Comparison of ENCODE assay signal across 19 cellular contexts in genomic region chr20:63487116-63487764, GRCh38. TPM values are rescaled to one million over a fixed set of nuclear protein-coding genes. Genes with fewer than 3 reads are reported as not detected.
DNase-seq lines count a peak whose midpoint lies in the region; ATAC-seq and TF ChIP-seq lines count a peak whose summit lies in the region.
"Had no signal": no experiment of that assay in that cellular context is flagged by ENCODE, and none has a peak within 500 bp of the region (broad histone marks: within the 10 kb centered on the region; RNA-seq: fewer than 3 reads in every experiment).

No MANE protein-coding gene starts in this region.

- peaks cover 2% of the 10 kb centered on the region for H3K9me3 Mint-ChIP-seq in endodermal cell
- peaks cover 4% of the 10 kb centered on the region for H3K9me3 Mint-ChIP-seq in nephron
- H3K9me3 Mint-ChIP-seq: CD8-positive, alpha-beta memory T cell had no signal

- no peak for TF ChIP-seq EP300 in transverse colon (IDR thresholded peaks at IDR 0.05; ENCODE audit: low read depth)
- no peak for TF ChIP-seq EP300 in stomach (IDR thresholded peaks at IDR 0.05)

- H3K4me3 Mint-ChIP-seq in endodermal cell (peak overlapping the region; percentile 28), nephron (peak overlapping the region in 2 of 3 experiments; percentile 34 to 53)
- H3K4me3 Mint-ChIP-seq: HFFc6 had no signal

- intact Hi-C loops in right cardiac atrium (cut with DNase I), result no loop called here
- intact Hi-C loops in heart right ventricle (cut with DNase I), result no loop called here
- intact Hi-C loops in transverse colon (cut with DNase I; ENCODE audit: low total_unique reads), result no loop called here
- intact Hi-C loops in stomach (cut with DNase I; ENCODE audit: low total_unique reads), result no loop called here

- 63% methylated on average over 14 of the region's 14 CpGs for WGBS in right cardiac atrium
- WGBS in heart right ventricle, 2 donors, result 57 to 69% methylated on average over 14 of the region's 14 CpGs
- 67 to 69% methylated on average over 4 to 14 of the region's 14 CpGs for WGBS in endodermal cell (ENCODE audit: insufficient coverage in 1 of 2, insufficient read length in 1 of 2), 2 experiments
- WGBS in transverse colon (ENCODE audit: low coverage in 1 of 2), 2 donors, result 54 to 67% methylated on average over 1 to 13 of the region's 14 CpGs
- 33 to 53% (median 45%) methylated on average over 9 to 14 of the region's 14 CpGs for WGBS in stomach, 5 donors

- no peak overlapping the region for H3K27ac Mint-ChIP-seq in endodermal cell
- H3K27ac Mint-ChIP-seq in nephron, result no peak overlapping the region
- H3K27ac Mint-ChIP-seq: CD8-positive, alpha-beta memory T cell; HFFc6 had no signal

- H3K36me3 ChIP-seq in heart right ventricle (peaks cover 0 to 41% (median 0%) of the 10 kb centered on the region in 9 donors), endodermal cell (ENCODE audit: control insufficient read depth, insufficient read depth, low read length) (no peaks in the 10 kb centered on the region), transverse colon (no peaks in the 10 kb centered on the region), stomach (peaks cover 0 to 4% (median 0%) of the 10 kb centered on the region in 4 donors)

- H3K9me3 ChIP-seq in right cardiac atrium (ENCODE audit: control insufficient read depth, low read length) (no peaks in the 10 kb centered on the region), heart right ventricle (peaks cover 0 to 3% (median 0%) of the 10 kb centered on the region in 11 donors), endodermal cell (ENCODE audit: control insufficient read depth, low read length) (no peaks in the 10 kb centered on the region), transverse colon (no peaks in the 10 kb centered on the region), stomach (peaks cover 0 to 6% (median 5%) of the 10 kb centered on the region in 4 donors)
- H3K9me3 ChIP-seq: Caco-2, HAP-1 had no signal

- ATAC-seq in right cardiac atrium (no peak), heart right ventricle (no peak), HG02610 (IDR thresholded peaks at IDR 0.05; ENCODE audit: unreplicated experiment) (no peak)

- H3K9ac ChIP-seq in endodermal cell (ENCODE audit: extremely low read depth, low read length, poor library complexity, severe bottlenecking), result no peak overlapping the region
- H3K9ac ChIP-seq: BLaER1, GM23248 had no signal

- TF ChIP-seq POLR2A in transverse colon (IDR thresholded peaks at IDR 0.05) (no peak), stomach (IDR thresholded peaks at IDR 0.05) (no peak)

- H3K4me3 ChIP-seq in right cardiac atrium (ENCODE audit: low read length) (no peak overlapping the region), heart right ventricle (no peak overlapping the region), endodermal cell (ENCODE audit: low read length) (no peak overlapping the region), transverse colon (no peak overlapping the region), stomach (no peak overlapping the region)
- H3K4me3 ChIP-seq: BLaER1, GM23248, HAP-1 had no signal

- H3K27me3 ChIP-seq in right cardiac atrium (ENCODE audit: control insufficient read depth, insufficient read depth) (no peaks in the 10 kb centered on the region), heart right ventricle (peaks cover 0 to 60% (median 45%) of the 10 kb centered on the region in 7 donors), endodermal cell (ENCODE audit: control insufficient read depth, insufficient read depth, low read length, poor library complexity, severe bottlenecking) (peaks cover 28% of the 10 kb centered on the region), transverse colon (peaks cover 79% of the 10 kb centered on the region), stomach (peaks cover 9 to 95% (median 51%) of the 10 kb centered on the region in 3 donors)

- TF ChIP-seq CTCF in heart right ventricle (IDR thresholded peaks at IDR 0.05) (no peak), endodermal cell (conservative IDR thresholded peaks at IDR 0.05) (no peak), nephron (IDR thresholded peaks at IDR 0.05; ENCODE audit: unreplicated experiment in 3 of 3) (no peak), transverse colon (IDR thresholded peaks at IDR 0.05) (no peak), stomach (IDR thresholded peaks at IDR 0.05) (no peak)

- H3K27me3 Mint-ChIP-seq in endodermal cell (ENCODE audit: insufficient read depth) (peaks cover 33% of the 10 kb centered on the region), nephron (ENCODE audit: low read depth) (peaks cover 58% of the 10 kb centered on the region)

- no peaks in the 10 kb centered on the region for H3K4me1 ChIP-seq in right cardiac atrium (ENCODE audit: control insufficient read depth, insufficient read depth, low read length)
- H3K4me1 ChIP-seq in heart right ventricle, result peaks cover 0 to 41% (median 16%) of the 10 kb centered on the region in 9 donors
- H3K4me1 ChIP-seq in endodermal cell (ENCODE audit: control insufficient read depth, insufficient read depth, low read length), result no peaks in the 10 kb centered on the region
- H3K4me1 ChIP-seq in transverse colon, result no peaks in the 10 kb centered on the region
- peaks cover 0 to 16% (median 7%) of the 10 kb centered on the region in 4 donors for H3K4me1 ChIP-seq in stomach

- in situ Hi-C loops in transverse colon (cut with MboI; ENCODE audit: low pct_ligation_motif_present in 1 of 4, low pct_unique_long_range_greater_than_20kb in 1 of 4, low sequenced_read_pairs in 3 of 4), result no loop called here

- H3K36me3 Mint-ChIP-seq in endodermal cell (ENCODE audit: low read depth) (peaks cover 2% of the 10 kb centered on the region), nephron (ENCODE audit: low read depth) (peaks cover 3% of the 10 kb centered on the region)
- H3K36me3 Mint-ChIP-seq: CD8-positive, alpha-beta memory T cell had no signal

- H3K4me1 Mint-ChIP-seq in endodermal cell (no peaks in the 10 kb centered on the region), nephron (peaks cover 5% of the 10 kb centered on the region)

- DNase-seq in right cardiac atrium, result peak in 2 of 3 donors; percentile 12 to 38
- DNase-seq in heart right ventricle, result no peak
- peak; percentile 57 for DNase-seq in endodermal cell
- DNase-seq in retina, result peak; percentile 17
- no peak for DNase-seq in transverse colon
- DNase-seq in stomach, result no peak
- DNase-seq: AML-193; Caco-2; CD8-positive, alpha-beta memory T cell; DMS53; GF-D8; GM23248; HFFc6 had no signal

- no peak overlapping the region for H3K27ac ChIP-seq in right cardiac atrium (ENCODE audit: low read length)
- H3K27ac ChIP-seq in heart right ventricle, result no peak overlapping the region
- H3K27ac ChIP-seq in endodermal cell (ENCODE audit: low read depth, low read length), result no peak overlapping the region
- no peak overlapping the region for H3K27ac ChIP-seq in transverse colon
- no peak overlapping the region for H3K27ac ChIP-seq in stomach
- H3K27ac ChIP-seq: 22Rv1, BLaER1, GM23248 had no signal

RNA-seq across cellular contexts. Expression of gene EEF1A2, which starts 11.6 kb away (rescaled TPM):
- total RNA-seq in right cardiac atrium (1,000 to 10,000 TPM in 1 of 4 donors, 100 to 1,000 TPM in 3; 701 to 1,033 (median 894) TPM), heart right ventricle (1,000 to 10,000 TPM; 1,074 to 1,437 (median 1,307) TPM), endodermal cell (10 to 100 TPM; 12.1 to 22.6 TPM), transverse colon (1 to 10 TPM in 3 of 4 donors, under 1 TPM in 1; 0.75 to 5.0 (median 3.3) TPM), stomach (10 to 100 TPM in 2 of 5 donors, 1 to 10 TPM in 1, under 1 TPM in 1, not detected in 1; 0.58 to 64.8 (median 16.7) TPM)
- polyA plus RNA-seq in right cardiac atrium (952 TPM), heart right ventricle (1,000 to 10,000 TPM in 1 of 2 donors, 100 to 1,000 TPM in 1; 881 to 1,465 TPM), stomach (10 to 100 TPM in 2 of 3 donors, 1 to 10 TPM in 1; 4.6 to 53.0 (median 25.0) TPM)
- 24.7 TPM for polyA plus RNA-seq in endodermal cell (2013, experiment 1 of 2)
- 18.3 TPM for polyA plus RNA-seq in endodermal cell (2013, experiment 2 of 2)
- polyA plus RNA-seq: GM23248 had no signal

RNA-seq across cellular contexts. Expression of gene KCNQ2, which starts 14.8 kb away (rescaled TPM):
- total RNA-seq in right cardiac atrium, result 1 to 10 TPM in 2 of 4 donors, not detected in 2; 1.1 to 2.3 TPM
- polyA plus RNA-seq in right cardiac atrium, result under 0.01 TPM
- total RNA-seq in heart right ventricle, result 1 to 10 TPM in 3 of 10 donors, under 1 TPM in 1, not detected in 6; 0.26 to 3.8 (median 1.9) TPM
- under 1 TPM in 1 of 2 donors, not detected in 1; 0.03 TPM for polyA plus RNA-seq in heart right ventricle
- total RNA-seq in endodermal cell, result 10 to 100 TPM; 36.4 to 62.8 TPM
- polyA plus RNA-seq in endodermal cell (2013, experiment 1 of 2), result 111 TPM
- 96.8 TPM for polyA plus RNA-seq in endodermal cell (2013, experiment 2 of 2)
- total RNA-seq in transverse colon, result under 1 TPM in 3 of 4 donors, not detected in 1; 0.32 to 0.41 (median 0.37) TPM
- total RNA-seq in stomach, result 1 to 10 TPM in 1 of 5 donors, not detected in 4; 2.2 TPM
- under 1 TPM in 2 of 3 donors, not detected in 1; 0.03 to 0.25 TPM for polyA plus RNA-seq in stomach
- total RNA-seq: CD8-positive, alpha-beta memory T cell; GM23248; HFFc6 had no signal
- polyA plus RNA-seq: CD8-positive, alpha-beta memory T cell had no signal

RNA-seq across cellular contexts. Expression of gene PPDPF, which starts 33.3 kb away (rescaled TPM):
- total RNA-seq in right cardiac atrium, result 100 to 1,000 TPM; 143 to 244 (median 223) TPM
- polyA plus RNA-seq in right cardiac atrium, result 276 TPM
- total RNA-seq in heart right ventricle, result 100 to 1,000 TPM; 186 to 433 (median 269) TPM
- 100 to 1,000 TPM; 261 to 324 TPM for polyA plus RNA-seq in heart right ventricle
- total RNA-seq in endodermal cell, result 100 to 1,000 TPM; 247 to 296 TPM
- 318 TPM for polyA plus RNA-seq in endodermal cell (2013, experiment 1 of 2)
- 282 TPM for polyA plus RNA-seq in endodermal cell (2013, experiment 2 of 2)
- total RNA-seq in transverse colon, result 100 to 1,000 TPM; 320 to 695 (median 517) TPM
- 100 to 1,000 TPM in 2 of 5 donors, 10 to 100 TPM in 2, 1 to 10 TPM in 1; 1.8 to 213 (median 84.8) TPM for total RNA-seq in stomach
- polyA plus RNA-seq in stomach, result 100 to 1,000 TPM; 570 to 756 (median 749) TPM

RNA-seq across cellular contexts. Expression of gene PTK6, which starts 49.9 kb away (rescaled TPM):
- total RNA-seq in right cardiac atrium (under 1 TPM in 2 of 4 donors, not detected in 2; 0.09 to 0.15 TPM), heart right ventricle (under 1 TPM in 2 of 10 donors, not detected in 8; 0.06 to 0.28 TPM), endodermal cell (under 1 TPM in 1 of 2 donors, not detected in 1; 0.22 TPM), transverse colon (100 to 1,000 TPM in 2 of 4 donors, 10 to 100 TPM in 2; 90.5 to 147 (median 103) TPM), stomach (10 to 100 TPM; 10.3 to 98.5 (median 22.2) TPM)
- polyA plus RNA-seq in right cardiac atrium (0.14 TPM), heart right ventricle (under 1 TPM in 1 of 2 donors, not detected in 1; 0.03 TPM), stomach (10 to 100 TPM in 2 of 3 donors, 1 to 10 TPM in 1; 7.7 to 32.5 (median 23.6) TPM)
- polyA plus RNA-seq in endodermal cell (2013, experiment 1 of 2), result not detected
- not detected for polyA plus RNA-seq in endodermal cell (2013, experiment 2 of 2)
- total RNA-seq: GM23248, HT1080 had no signal
- polyA plus RNA-seq: GM23248 had no signal

Comparison
In these comparisons a context has a peak if more than half of its experiments do, and no peak if none do; other contexts are left out.
1. DNase-seq: peak in right cardiac atrium (2 of 3), endodermal cell (single experiment) and retina (single experiment); none in heart right ventricle (0 of 2), transverse colon (single experiment) and stomach (single experiment).
2. RNA of gene EEF1A2, which starts 11.6 kb away (total RNA-seq): 1,074 to 1,437 TPM in heart right ventricle and 701 to 1,033 TPM in right cardiac atrium; 12.1 to 22.6 TPM in endodermal cell, 0.58 to 64.8 TPM in stomach and 0.75 to 5.0 TPM in transverse colon; every median in the first group is over 10 times any median in the second.
3. RNA of gene KCNQ2, which starts 14.8 kb away (total RNA-seq): 36.4 to 62.8 TPM in endodermal cell; 1.1 to 2.3 TPM in right cardiac atrium, 0.32 to 0.41 TPM in transverse colon, 0.26 to 3.8 TPM in heart right ventricle and 2.2 TPM in stomach; every median in the first group is over 4 times any median in the second.